9 cellular contexts compared by ENCODE assay signal in the genomic region with DNA sequence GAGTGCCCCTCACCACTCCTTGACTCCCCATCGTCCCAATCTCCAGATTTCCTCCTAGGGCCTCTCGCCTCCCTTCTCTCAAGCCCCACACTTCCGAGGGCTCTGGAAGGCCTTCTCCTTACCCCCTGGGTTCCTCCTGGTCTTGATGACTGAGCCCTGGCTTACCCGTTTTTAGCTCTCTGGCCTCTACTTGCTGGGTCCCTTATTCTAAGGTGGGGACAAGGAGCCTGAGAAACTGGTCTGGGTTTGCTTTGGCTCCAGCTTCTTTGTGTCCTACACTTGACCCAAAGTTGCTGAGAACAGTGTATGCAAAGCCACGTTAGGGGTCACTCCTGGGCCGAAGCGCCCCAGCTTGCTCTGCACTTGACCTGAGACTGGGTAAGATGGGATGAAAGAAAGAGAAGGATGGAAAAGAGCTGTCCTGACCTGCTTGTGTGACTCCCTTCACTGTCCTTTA. TPM values are rescaled to one million over a fixed set of nuclear protein-coding genes. Genes with fewer than 3 reads are reported as not detected.
DNase-seq lines count a peak whose midpoint lies in the region; ATAC-seq, FAIRE-seq and TF ChIP-seq lines count a peak whose summit lies in the region.
"Had no signal": no experiment of that assay in that cellular context is flagged by ENCODE, and none has a peak within 500 bp of the region (broad histone marks: within the 10 kb centered on the region; RNA-seq: fewer than 3 reads in every experiment).

No MANE protein-coding gene starts in this region.

- H3K4me3 Mint-ChIP-seq in activated CD4-positive, alpha-beta T cell treated with anti-CD3 and anti-CD28 coated beads for 36 hours: peak overlapping the region; percentile 91
- peak overlapping the region; percentile 95 for H3K4me3 Mint-ChIP-seq in activated B cell treated with CpG ODN at 0.5 μM for 24 hours
- H3K4me3 Mint-ChIP-seq in neural progenitor cell: peak overlapping the region; percentile 98

- H3K4me3 ChIP-seq in fibroblast of lung (replicated peaks in 1 of 4; ENCODE audit: control extremely low read depth in 1 of 4, insufficient read depth in 1 of 4, low read depth in 3 of 4, low read length in 4 of 4) (peak overlapping the region; percentile 80 to 97 (median 92)), neural progenitor cell (peak overlapping the region; percentile 86)

- H3K9me3 ChIP-seq in fibroblast of lung (ENCODE audit: control insufficient read depth, insufficient read depth, low read depth, low read length): no peaks in the 10 kb centered on the region
- H3K9me3 ChIP-seq in neural progenitor cell (ENCODE audit: low read depth): no peaks in the 10 kb centered on the region

- no peaks in the 10 kb centered on the region for H3K27me3 ChIP-seq in fibroblast of lung (ENCODE audit: control insufficient read depth, insufficient read depth, low read length)
- H3K27me3 ChIP-seq in neural progenitor cell: no peaks in the 10 kb centered on the region

- H3K4me1 ChIP-seq in fibroblast of lung (ENCODE audit: control insufficient read depth, extremely low read depth, insufficient read depth, low read length) (peaks cover 2% of the 10 kb centered on the region), neural progenitor cell (peaks cover 13% of the 10 kb centered on the region)

- POLR2A ChIA-PET in activated CD4-positive, alpha-beta T cell treated with anti-CD3 and anti-CD28 coated beads for 36 hours (lab: Charles Lee): no interaction called here
- POLR2A ChIA-PET in activated B cell treated with CpG ODN at 0.5 μM for 24 hours (lab: Charles Lee): interaction anchor here (0.8 to 2.0 kb wide), 4 partner anchors 10 to 111 kb away, joined by 3 to 17 read pairs (median 4); partner anchors contain the start of genes NSD1 and UIMC1

- peaks cover 8% of the 10 kb centered on the region for H3K36me3 Mint-ChIP-seq in activated CD4-positive, alpha-beta T cell treated with anti-CD3 and anti-CD28 coated beads for 36 hours (ENCODE audit: low read depth)
- peaks cover 30% of the 10 kb centered on the region for H3K36me3 Mint-ChIP-seq in activated B cell treated with CpG ODN at 0.5 μM for 24 hours (ENCODE audit: low read depth)
- H3K36me3 Mint-ChIP-seq in neural progenitor cell: peaks cover 17% of the 10 kb centered on the region

- TF ChIP-seq CTCF in activated B cell treated with CpG ODN at 0.5 μM for 24 hours (IDR thresholded peaks at IDR 0.05) (no peak), fibroblast of lung (conservative IDR thresholded peaks at IDR 0.05 in 1 of 2, IDR thresholded peaks at IDR 0.05 in 1 of 2; ENCODE audit: low read depth in 1 of 2, low read length in 2 of 2) (no peak), neural progenitor cell (IDR thresholded peaks at IDR 0.05) (no peak)

- ATAC-seq in activated CD4-positive, alpha-beta T cell treated with anti-CD3 and anti-CD28 coated beads for 36 hours: peak; percentile 8
- ATAC-seq in HG03066 (IDR thresholded peaks at IDR 0.05; ENCODE audit: low read depth, unreplicated experiment): peak; percentile 17
- ATAC-seq in activated B cell treated with CpG ODN at 0.5 μM for 24 hours (ENCODE audit: low read depth): peak; percentile 1

- peaks cover 32% of the 10 kb centered on the region for H3F3A ChIP-seq in neural progenitor cell (ENCODE audit: low read depth)

- peak overlapping the region; percentile 90 for H3K9ac ChIP-seq in fibroblast of lung (ENCODE audit: insufficient read depth, low read length)
- H3K9ac ChIP-seq in neural progenitor cell: peak overlapping the region; percentile 78

- TF ChIP-seq POLR2A in GM12891 (IDR thresholded peaks at IDR 0.05; ENCODE audit: low read depth, low read length): no peak

- FAIRE-seq in GM12891 (lab: Jason Lieb, UNC): no peak
- FAIRE-seq: frontal cortex had no signal

- peak; percentile 19 for DNase-seq in activated CD4-positive, alpha-beta T cell treated with anti-CD3 and anti-CD28 coated beads for 36 hours
- no peak for DNase-seq in activated CD4-positive, alpha-beta T cell treated with anti-CD3 and anti-CD28 coated beads, Interleukin-2, amount 50 U/mL, for 4 hours
- DNase-seq in activated B cell treated with CpG ODN at 0.5 μM for 24 hours (peak; percentile 16), fibroblast of lung (ENCODE audit: low read depth in 2 of 2) (peak in 1 of 2 donors; percentile 15), neural progenitor cell (ENCODE audit: low spot score) (no peak), pons (ENCODE audit: low spot score) (no peak), GM12891 (ENCODE audit: insufficient read length, low spot score) (no peak)

- peak overlapping the region; percentile 77 for H2AFZ ChIP-seq in fibroblast of lung (ENCODE audit: low read length)
- peak overlapping the region; percentile 90 for H2AFZ ChIP-seq in neural progenitor cell (replicated peaks)

- H3K4me2 ChIP-seq in fibroblast of lung (ENCODE audit: extremely low read depth, insufficient read depth, low read length) (peak overlapping the region; percentile 81), neural progenitor cell (peak overlapping the region; percentile 93)

- H3K36me3 ChIP-seq in fibroblast of lung (ENCODE audit: control insufficient read depth, insufficient read depth, low read length): no peaks in the 10 kb centered on the region
- no peaks in the 10 kb centered on the region for H3K36me3 ChIP-seq in neural progenitor cell

- H3K79me2 ChIP-seq in fibroblast of lung (ENCODE audit: control insufficient read depth, insufficient read depth, low read length) (peaks cover 15% of the 10 kb centered on the region), neural progenitor cell (ENCODE audit: low read depth) (peaks cover 60% of the 10 kb centered on the region)

- CTCF ChIA-PET in activated CD4-positive, alpha-beta T cell treated with anti-CD3 and anti-CD28 coated beads for 36 hours (lab: Charles Lee): interaction anchor here (1.1 to 1.3 kb wide), 3 partner anchors 13 to 363 kb away, joined by 3 to 5 read pairs (median 4); no protein-coding TSS in a partner anchor
- CTCF ChIA-PET in activated B cell treated with CpG ODN at 0.5 μM for 24 hours (lab: Charles Lee): interaction anchor here (0.8 kb wide), 1 partner anchor 362 kb away, joined by 3 read pairs; no protein-coding TSS in a partner anchor

- intact Hi-C loops in activated CD4-positive, alpha-beta T cell treated with anti-CD3 and anti-CD28 coated beads for 36 hours (cut with DNase I, micrococcal nuclease): loop anchor here in 1 of 2 experiments (2.0 kb wide), 2 partner anchors 376 to 486 kb away; partner anchors contain the start of genes RNF44 and TSPAN17
- intact Hi-C loops in activated B cell treated with CpG ODN at 0.5 μM for 24 hours (cut with micrococcal nuclease): no loop called here

- H3K4me1 Mint-ChIP-seq in activated CD4-positive, alpha-beta T cell treated with anti-CD3 and anti-CD28 coated beads for 36 hours: peaks cover 34% of the 10 kb centered on the region
- H3K4me1 Mint-ChIP-seq in activated B cell treated with CpG ODN at 0.5 μM for 24 hours (peaks cover 36% of the 10 kb centered on the region), neural progenitor cell (peaks cover 31% of the 10 kb centered on the region)

- H3K27ac ChIP-seq in fibroblast of lung (ENCODE audit: insufficient read depth, low read length): peak overlapping the region; percentile 82
- H3K27ac ChIP-seq in neural progenitor cell: no peak overlapping the region

- no peaks in the 10 kb centered on the region for H3K9me3 Mint-ChIP-seq in activated CD4-positive, alpha-beta T cell treated with anti-CD3 and anti-CD28 coated beads for 36 hours (ENCODE audit: low read depth)
- H3K9me3 Mint-ChIP-seq in activated B cell treated with CpG ODN at 0.5 μM for 24 hours (no peaks in the 10 kb centered on the region), neural progenitor cell (no peaks in the 10 kb centered on the region)

- H4K20me1 ChIP-seq in fibroblast of lung (ENCODE audit: control insufficient read depth, extremely low read depth, insufficient read depth, low read length) (no peaks in the 10 kb centered on the region), neural progenitor cell (ENCODE audit: low read depth) (peaks cover 12% of the 10 kb centered on the region)

- peak overlapping the region; percentile 94 for H3K27ac Mint-ChIP-seq in activated CD4-positive, alpha-beta T cell treated with anti-CD3 and anti-CD28 coated beads for 36 hours
- H3K27ac Mint-ChIP-seq in activated B cell treated with CpG ODN at 0.5 μM for 24 hours (peak overlapping the region; percentile 89), neural progenitor cell (peak overlapping the region; percentile 97)

- no peaks in the 10 kb centered on the region for H3K27me3 Mint-ChIP-seq in activated CD4-positive, alpha-beta T cell treated with anti-CD3 and anti-CD28 coated beads for 36 hours
- H3K27me3 Mint-ChIP-seq in activated B cell treated with CpG ODN at 0.5 μM for 24 hours (no peaks in the 10 kb centered on the region), neural progenitor cell (ENCODE audit: insufficient read depth, low read depth) (peaks cover 2% of the 10 kb centered on the region)

TF ChIP-seq in GM12891, 5 proteins besides CTCF, POLR2A, EP300 and RAD21:
- TF ChIP-seq POLR2AphosphoS5 (IDR thresholded peaks at IDR 0.05; ENCODE audit: low read depth, low read length) (no peak), POU2F2 (IDR thresholded peaks at IDR 0.05; ENCODE audit: low read depth, low read length) (no peak), TAF1 (IDR thresholded peaks at IDR 0.05; ENCODE audit: low read depth, low read length) (no peak), SPI1 (IDR thresholded peaks at IDR 0.05; ENCODE audit: low read depth, low read length) (no peak), PAX5 (IDR thresholded peaks at IDR 0.05; ENCODE audit: insufficient read depth, low read length, severe bottlenecking) (no peak)

RNA-seq across cellular contexts. Expression of gene ZNF346, which starts 0.8 kb away (rescaled TPM):
- total RNA-seq in activated CD4-positive, alpha-beta T cell treated with anti-CD3 and anti-CD28 coated beads for 36 hours: 10 to 100 TPM; 16.5 to 23.3 TPM
- total RNA-seq in activated B cell treated with CpG ODN at 0.5 μM for 24 hours: 28.0 and 31.4 TPM in 2 replicates
- 12.8 and 14.9 TPM in 2 replicates for total RNA-seq in fibroblast of lung
- polyA plus RNA-seq in fibroblast of lung: 11.9 and 14.0 TPM in 2 replicates
- 7.9 and 10.1 TPM in 2 replicates for polyA plus RNA-seq in fibroblast of lung (2012)
- 9.9 and 18.7 TPM in 2 replicates for polyA minus RNA-seq in fibroblast of lung (ENCODE audit: low replicate concordance)
- total RNA-seq in neural progenitor cell (ENCODE audit: low replicate concordance): 28.2 and 32.2 TPM in 2 replicates
- 11.3 TPM for polyA plus RNA-seq in GM12891 (2012; ENCODE audit: low read depth, missing spikeins)

RNA-seq across cellular contexts. Expression of gene UIMC1, which starts 16.7 kb away (rescaled TPM):
- total RNA-seq in activated CD4-positive, alpha-beta T cell treated with anti-CD3 and anti-CD28 coated beads for 36 hours: 10 to 100 TPM; 50.4 to 53.4 TPM
- total RNA-seq in activated B cell treated with CpG ODN at 0.5 μM for 24 hours (72.5 and 75.8 TPM in 2 replicates), fibroblast of lung (36.2 and 36.7 TPM in 2 replicates), neural progenitor cell (ENCODE audit: low replicate concordance) (57.5 and 67.7 TPM in 2 replicates)
- 19.4 and 22.4 TPM in 2 replicates for polyA plus RNA-seq in fibroblast of lung
- 15.7 and 18.5 TPM in 2 replicates for polyA plus RNA-seq in fibroblast of lung (2012)
- 6.6 and 6.7 TPM in 2 replicates for polyA minus RNA-seq in fibroblast of lung (ENCODE audit: low replicate concordance)
- 22.5 TPM for polyA plus RNA-seq in GM12891 (2012; ENCODE audit: low read depth, missing spikeins)

Comparison
In these comparisons a context has a peak if more than half of its experiments do, and no peak if none do; other contexts are left out.
1. DNase-seq: peak in activated CD4-positive, alpha-beta T cell treated with anti-CD3 and anti-CD28 coated beads for 36 hours (single experiment) and activated B cell treated with CpG ODN at 0.5 μM for 24 hours (single experiment); none in activated CD4-positive, alpha-beta T cell treated with anti-CD3 and anti-CD28 coated beads, Interleukin-2, amount 50 U/mL, for 4 hours (0 of 2), neural progenitor cell (single experiment), pons (single experiment) and GM12891 (single experiment).
2. Peak in every context shown above with its lines, with median percentiles within 50 percentile points of each other: ATAC-seq, H3K27ac Mint-ChIP-seq and H3K4me3 Mint-ChIP-seq.